8 cellular contexts compared by ENCODE assay signal in genomic region chr15:85021409-85021808, GRCh38.
"Had no signal": no experiment of that assay in that cellular context is flagged by ENCODE, and none has a peak within 500 bp of the region (broad histone marks: within the 10 kb centered on the region; RNA-seq: fewer than 3 reads in every experiment).

No MANE protein-coding gene starts in this region.

- H2AFZ ChIP-seq: GM23338 had no signal

- DNase-seq: H9, HCEC 1CT, IMR-90, KBM-7 had no signal

- H3K27ac ChIP-seq: HL-60 had no signal

- H3K4me2 ChIP-seq: GM23338 had no signal

- FAIRE-seq: H1, H54 had no signal

- ATAC-seq: GM23338 had no signal

- H3K4me3 ChIP-seq: GM23338 had no signal
